In the genomic region with DNA sequence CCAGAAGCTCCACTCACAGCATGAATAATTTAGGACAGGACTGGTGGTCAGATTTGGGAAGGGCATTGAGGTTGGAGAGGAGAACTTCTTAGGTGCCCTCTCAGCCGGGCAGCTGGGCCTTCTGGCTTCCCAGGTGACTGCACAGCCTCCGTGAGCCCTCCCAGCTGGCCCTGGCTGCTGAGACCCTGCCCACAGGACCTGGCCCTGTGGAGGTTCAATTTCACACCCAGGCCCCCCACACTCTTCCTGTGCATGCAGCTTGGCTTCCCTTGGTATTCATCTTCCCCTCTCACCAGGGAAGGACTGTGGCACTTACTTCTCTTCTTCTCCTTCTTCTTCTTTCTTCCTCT, we compare ENCODE assay signal across 24 cellular contexts. TPM values are rescaled to one million over a fixed set of nuclear protein-coding genes. Genes with fewer than 3 reads are reported as not detected.
DNase-seq lines count a peak whose midpoint lies in the region; ATAC-seq and TF ChIP-seq lines count a peak whose summit lies in the region.
"Had no signal": no experiment of that assay in that cellular context is flagged by ENCODE, and none has a peak within 500 bp of the region (broad histone marks: within the 10 kb centered on the region; RNA-seq: fewer than 3 reads in every experiment).

No MANE protein-coding gene starts in this region.

- no peak overlapping the region for H3K14ac ChIP-seq in mesenchymal stem cell (ENCODE audit: low read length in 2 of 2)

- no peak overlapping the region for H3K23ac ChIP-seq in mesenchymal stem cell (ENCODE audit: low read length in 2 of 2)

- H2BK15ac ChIP-seq in mesenchymal stem cell (ENCODE audit: low read depth, poor library complexity, severe bottlenecking) = no peak overlapping the region

- H2AFZ ChIP-seq in mesenchymal stem cell (ENCODE audit: low read depth, low read length) = no peak overlapping the region

- no peak for TF ChIP-seq POLR2A in breast epithelium (IDR thresholded peaks at IDR 0.05)

- H2AK5ac ChIP-seq in mesenchymal stem cell (ENCODE audit: low read length, severe bottlenecking) = no peak overlapping the region

- H3K27me3 Mint-ChIP-seq in MCF 10A (ENCODE audit: insufficient read depth, unreplicated experiment) = no peaks in the 10 kb centered on the region

- peak overlapping the region; percentile 10 to 82 for H3K27ac ChIP-seq in breast epithelium
- H3K27ac ChIP-seq in ascending aorta = peak overlapping the region; percentile 39 to 40
- H3K27ac ChIP-seq in mesenchymal stem cell (ENCODE audit: low read length, poor library complexity, severe bottlenecking) = no peak overlapping the region
- H3K27ac ChIP-seq in upper lobe of right lung = no peak overlapping the region
- H3K27ac ChIP-seq: A549 had no signal

- no peak overlapping the region for H2BK12ac ChIP-seq in mesenchymal stem cell (ENCODE audit: low read length in 2 of 2)

- no TSS peak for BruUV-seq in MCF 10A (replicated peaks; lab: Mats Ljungman, UMichigan)

- no peak overlapping the region for H3K4me3 ChIP-seq in breast epithelium
- no peak overlapping the region for H3K4me3 ChIP-seq in ascending aorta
- no peak overlapping the region for H3K4me3 ChIP-seq in mesenchymal stem cell (ENCODE audit: insufficient read depth in 1 of 2, low read depth in 1 of 2, low read length in 2 of 2)
- H3K4me3 ChIP-seq in upper lobe of right lung = no peak overlapping the region
- H3K4me3 ChIP-seq: A549 had no signal

- no peak overlapping the region for H3K4me3 Mint-ChIP-seq in MCF 10A (ENCODE audit: unreplicated experiment)
- H3K4me3 Mint-ChIP-seq: activated CD4-positive, alpha-beta memory T cell treated with anti-CD3 and anti-CD28 coated beads, Interleukin-2, amount 10 ng/mL, durations not matched to agents 7 days and 5 days; activated naive CD4-positive, alpha-beta T cell treated with anti-CD3 and anti-CD28 coated beads for 36 hours; naive thymus-derived CD4-positive, alpha-beta T cell; stimulated activated naive B cell treated with anti-CD40 and anti-IgM and Interleukin-4, amounts not matched to agents 10 μg/mL and 1 μg/mL and 100 μg/mL, for 72 hours; type B pancreatic cell had no signal

- CTCF ChIA-PET in MCF 10A (lab: Yijun Ruan, JAX) = interaction anchor here (4.5 kb wide), 1 partner anchor 22 kb away, joined by 25 read pairs; no protein-coding TSS in a partner anchor

- no peaks in the 10 kb centered on the region for H3K36me3 Mint-ChIP-seq in MCF 10A (ENCODE audit: insufficient read depth, unreplicated experiment)
- H3K36me3 Mint-ChIP-seq: naive thymus-derived CD4-positive, alpha-beta T cell; stimulated activated naive B cell treated with anti-CD40 and anti-IgM and Interleukin-4, amounts not matched to agents 10 μg/mL and 1 μg/mL and 100 μg/mL, for 72 hours; type B pancreatic cell had no signal

- no peak overlapping the region for H2BK120ac ChIP-seq in mesenchymal stem cell (ENCODE audit: low read depth, low read length)

- no peak overlapping the region for H3K27ac Mint-ChIP-seq in MCF 10A (ENCODE audit: low read depth, unreplicated experiment)
- H3K27ac Mint-ChIP-seq: activated CD4-positive, alpha-beta memory T cell treated with anti-CD3 and anti-CD28 coated beads, Interleukin-2, amount 10 ng/mL, durations not matched to agents 7 days and 5 days; activated naive CD4-positive, alpha-beta T cell treated with anti-CD3 and anti-CD28 coated beads for 36 hours; stimulated activated naive B cell treated with anti-CD40 and anti-IgM and Interleukin-4, amounts not matched to agents 10 μg/mL and 1 μg/mL and 100 μg/mL, for 72 hours; type B pancreatic cell had no signal

- H4K91ac ChIP-seq in mesenchymal stem cell (ENCODE audit: low read length) = no peak overlapping the region

- no peak overlapping the region for H2BK5ac ChIP-seq in mesenchymal stem cell (ENCODE audit: low read depth, low read length, poor library complexity, severe bottlenecking)

- WGBS in mesenchymal stem cell = 91% methylated on average over 2 of the region's 2 CpGs

- H3K9me3 ChIP-seq in breast epithelium = no peaks in the 10 kb centered on the region
- H3K9me3 ChIP-seq in ascending aorta = no peaks in the 10 kb centered on the region
- no peaks in the 10 kb centered on the region for H3K9me3 ChIP-seq in mesenchymal stem cell (ENCODE audit: control insufficient read depth, low read length)
- H3K9me3 ChIP-seq in upper lobe of right lung = no peaks in the 10 kb centered on the region
- H3K9me3 ChIP-seq: A549 had no signal

- H3K18ac ChIP-seq in mesenchymal stem cell (ENCODE audit: low read depth in 1 of 2, low read length in 2 of 2) = no peak overlapping the region

- H3K4me1 ChIP-seq in breast epithelium = peaks cover 4 to 6% of the 10 kb centered on the region in 2 donors
- H3K4me1 ChIP-seq in ascending aorta = peaks cover 5 to 11% of the 10 kb centered on the region in 2 donors
- peaks cover 4% of the 10 kb centered on the region for H3K4me1 ChIP-seq in mesenchymal stem cell (ENCODE audit: control insufficient read depth, insufficient read depth, low read depth, low read length)
- peaks cover 7% of the 10 kb centered on the region for H3K4me1 ChIP-seq in upper lobe of right lung

- H3K4me2 ChIP-seq in mesenchymal stem cell (ENCODE audit: low read length, poor library complexity, severe bottlenecking) = no peak overlapping the region
- H3K4me2 ChIP-seq: A549 had no signal

- H4K8ac ChIP-seq in mesenchymal stem cell (ENCODE audit: low read length) = no peak overlapping the region

- intact Hi-C loops in breast epithelium (cut with DNase I; ENCODE audit: low total_unique reads) (no loop called here), MCF 10A (cut with micrococcal nuclease) (no loop called here), ascending aorta (cut with DNase I) (no loop called here), upper lobe of right lung (cut with DNase I) (no loop called here)

- POLR2A ChIA-PET in MCF 10A (lab: Yijun Ruan, JAX) = interaction anchor here (1.1 kb wide), 1 partner anchor 218 kb away, joined by 3 read pairs; no protein-coding TSS in a partner anchor

- H3K9ac ChIP-seq in mesenchymal stem cell (ENCODE audit: low read length) = peak overlapping the region; percentile 28

- ATAC-seq in upper lobe of right lung = no peak
- no peak for ATAC-seq in HG03432 (IDR thresholded peaks at IDR 0.05; ENCODE audit: unreplicated experiment)
- no peak for ATAC-seq in GM21576 (IDR thresholded peaks at IDR 0.05; ENCODE audit: unreplicated experiment)
- ATAC-seq in GM18907 (IDR thresholded peaks at IDR 0.05; ENCODE audit: unreplicated experiment) = no peak
- ATAC-seq: naive thymus-derived CD4-positive, alpha-beta T cell; stimulated activated naive B cell treated with anti-CD40 and anti-IgM and Interleukin-4, amounts not matched to agents 10 μg/mL and 1 μg/mL and 100 μg/mL, for 72 hours had no signal

- no peaks in the 10 kb centered on the region for H3K27me3 ChIP-seq in breast epithelium
- H3K27me3 ChIP-seq in ascending aorta = peaks cover 1% of the 10 kb centered on the region
- H3K27me3 ChIP-seq in mesenchymal stem cell (ENCODE audit: control insufficient read depth in 1 of 2, insufficient read depth in 1 of 2, low read length in 2 of 2) = no peaks in the 10 kb centered on the region
- H3K27me3 ChIP-seq in upper lobe of right lung = peaks cover 2% of the 10 kb centered on the region

- no peaks in the 10 kb centered on the region for H3K9me3 Mint-ChIP-seq in MCF 10A (ENCODE audit: unreplicated experiment)
- H3K9me3 Mint-ChIP-seq: stimulated activated naive B cell treated with anti-CD40 and anti-IgM and Interleukin-4, amounts not matched to agents 10 μg/mL and 1 μg/mL and 100 μg/mL, for 72 hours; type B pancreatic cell had no signal

- TF ChIP-seq CTCF in breast epithelium (IDR thresholded peaks at IDR 0.05) (no peak), MCF 10A (IDR thresholded peaks at IDR 0.05; ENCODE audit: unreplicated experiment) (no peak), ascending aorta (IDR thresholded peaks at IDR 0.05) (no peak), upper lobe of right lung (IDR thresholded peaks at IDR 0.05) (no peak)

- H3K4me1 Mint-ChIP-seq in MCF 10A (ENCODE audit: insufficient read depth, unreplicated experiment) = no peaks in the 10 kb centered on the region

- no peak overlapping the region for H3K4ac ChIP-seq in mesenchymal stem cell (ENCODE audit: low read depth in 1 of 2, low read length in 2 of 2)

- no peaks in the 10 kb centered on the region for H3K79me1 ChIP-seq in mesenchymal stem cell (replicated peaks; ENCODE audit: low read length, poor library complexity, severe bottlenecking)

- DNase-seq in breast epithelium (ENCODE audit: low spot score in 2 of 2) = no peak
- no peak for DNase-seq in MCF 10A (ENCODE audit: unreplicated experiment)
- no peak for DNase-seq in ascending aorta (ENCODE audit: low spot score in 2 of 2)
- DNase-seq in mesenchymal stem cell = no peak
- peak; percentile 29 for DNase-seq in upper lobe of right lung
- DNase-seq: activated CD4-positive, alpha-beta memory T cell treated with anti-CD3 and anti-CD28 coated beads, Interleukin-2, amount 10 ng/mL, durations not matched to agents 7 days and 5 days; activated CD4-positive, CD25-positive, alpha-beta regulatory T cell; activated naive CD4-positive, alpha-beta T cell treated with anti-CD3 and anti-CD28 coated beads for 36 hours; activated T-cell treated with anti-CD3 and anti-CD28 coated beads for 4 hours; Calu3; H7; mesendoderm; naive thymus-derived CD4-positive, alpha-beta T cell; NCI-H1105 treated with DMSO at 0.1 percent for 48 hours; NCI-H2081 treated with DMSO at 0.1 percent for 48 hours; NCI-H510A; stimulated activated CD4-positive, alpha-beta T cell treated with anti-CD3 and anti-CD28 coated beads, Interleukin-2, amount 100 ng/mL, for 24 hours; stimulated activated naive B cell treated with anti-CD40 and anti-IgM and Interleukin-4, amounts not matched to agents 10 μg/mL and 1 μg/mL and 100 μg/mL, for 72 hours; T-helper 9 cell had no signal

- H3K36me3 ChIP-seq in breast epithelium (no peaks in the 10 kb centered on the region), ascending aorta (no peaks in the 10 kb centered on the region), mesenchymal stem cell (ENCODE audit: control insufficient read depth in 1 of 2, insufficient read depth in 2 of 2, low read depth in 1 of 2, low read length in 2 of 2) (no peaks in the 10 kb centered on the region), upper lobe of right lung (no peaks in the 10 kb centered on the region)

RNA-seq across cellular contexts. Expression of a gene that starts 50.6 kb away (rescaled TPM):
- total RNA-seq in breast epithelium = 100 to 1,000 TPM; 299 to 582 (median 393) TPM
- total RNA-seq in MCF 10A (2022) = 224 and 233 TPM in 2 replicates
- total RNA-seq in ascending aorta = 194 TPM
- 630 TPM for polyA plus RNA-seq in mesenchymal stem cell (2013, experiment 1 of 2)
- polyA plus RNA-seq in mesenchymal stem cell (2013, experiment 2 of 2) = 643 TPM
- total RNA-seq in upper lobe of right lung = 154 TPM

Comparison
In these comparisons a context has a peak if more than half of its experiments do, and no peak if none do; other contexts are left out.
1. H3K27ac ChIP-seq: peak in breast epithelium (2 of 2) and ascending aorta (2 of 2); none in mesenchymal stem cell (single experiment) and upper lobe of right lung (single experiment).